ENCODE assay signal across 23 cellular contexts in the genomic region with DNA sequence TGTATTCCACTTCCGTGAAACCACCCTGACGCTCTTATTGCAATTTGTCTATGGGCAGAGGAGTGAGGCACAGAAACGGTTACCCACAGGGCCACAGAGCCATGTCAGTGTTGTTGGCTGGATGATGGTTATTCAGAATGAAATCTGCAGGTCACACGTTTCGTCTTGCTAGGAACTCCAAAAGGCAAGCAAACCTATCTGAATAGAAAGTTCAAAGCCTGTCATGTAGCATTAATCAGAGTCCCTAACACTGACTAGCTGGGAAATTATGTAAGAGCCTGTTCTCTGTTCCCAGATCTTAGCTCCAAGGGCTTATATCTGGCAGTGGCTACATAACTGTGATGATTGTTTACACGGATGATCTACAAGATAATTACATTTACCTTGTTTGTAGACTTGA. TPM values are rescaled to one million over a fixed set of nuclear protein-coding genes. Genes with fewer than 3 reads are reported as not detected.
DNase-seq lines count a peak whose midpoint lies in the region; TF ChIP-seq lines count a peak whose summit lies in the region.
"Had no signal": no experiment of that assay in that cellular context is flagged by ENCODE, and none has a peak within 500 bp of the region (broad histone marks: within the 10 kb centered on the region; RNA-seq: fewer than 3 reads in every experiment).

No MANE protein-coding gene starts in this region.

- H3K4me3 Mint-ChIP-seq in mesothelial cell of epicardium (peak overlapping the region; percentile 65), type B pancreatic cell (peak overlapping the region; percentile 86)
- H3K4me3 Mint-ChIP-seq: IgD-negative memory B cell had no signal

- H3K36me3 Mint-ChIP-seq in mesothelial cell of epicardium (no peaks in the 10 kb centered on the region), type B pancreatic cell (peaks cover 3% of the 10 kb centered on the region)
- H3K36me3 Mint-ChIP-seq: IgD-negative memory B cell had no signal

- no peaks in the 10 kb centered on the region for H3K4me1 ChIP-seq in PC-9 (replicated peaks; ENCODE audit: insufficient read depth)
- H3K4me1 ChIP-seq: prostate gland had no signal

- no peak overlapping the region for H3K4me2 ChIP-seq in PC-9

- H3K36me3 ChIP-seq in PC-9 (ENCODE audit: low read depth), result no peaks in the 10 kb centered on the region
- H3K36me3 ChIP-seq: heart left ventricle, prostate gland had no signal

- no TSS peak for BruUV-seq in PC-9 (replicated peaks; lab: Mats Ljungman, UMichigan)

- H3K27ac Mint-ChIP-seq in mesothelial cell of epicardium (no peak overlapping the region), type B pancreatic cell (no peak overlapping the region)
- H3K27ac Mint-ChIP-seq: IgD-negative memory B cell had no signal

- H4K20me1 ChIP-seq in PC-9 (ENCODE audit: insufficient read depth), result no peaks in the 10 kb centered on the region

- H3K27ac ChIP-seq in PC-9, result no peak overlapping the region
- H3K27ac ChIP-seq: C4-2B, heart left ventricle, prostate gland, RWPE1, skin epidermis had no signal

- POLR2A ChIA-PET in PC-9 (lab: Charles Lee; ENCODE audit: unreplicated experiment), result no interaction called here

- intact Hi-C loops in PC-9 (cut with micrococcal nuclease; ENCODE audit: unreplicated experiment), result no loop called here

- H3K79me2 ChIP-seq in PC-9 (ENCODE audit: low read depth), result no peaks in the 10 kb centered on the region

- H3K4me1 Mint-ChIP-seq in mesothelial cell of epicardium (peaks cover 17% of the 10 kb centered on the region), type B pancreatic cell (ENCODE audit: unreplicated experiment) (peaks cover 8% of the 10 kb centered on the region)
- H3K4me1 Mint-ChIP-seq: IgD-negative memory B cell had no signal

- H3K9me2 ChIP-seq in PC-9 (ENCODE audit: insufficient read depth), result no peaks in the 10 kb centered on the region

- H2AFZ ChIP-seq in PC-9, result no peak overlapping the region

- DNase-seq in NCI-H526 treated with DMSO at 0.1 percent for 48 hours (lab: John Stamatoyannopoulos, UW) (peak; percentile 20), NCI-H526 (lab: John Stamatoyannopoulos, UW) (no peak), astrocyte of the hippocampus (ENCODE audit: low read depth, low spot score) (peak; percentile 0), mesothelial cell of epicardium (ENCODE audit: low spot score in 2 of 2, unreplicated experiment in 2 of 2) (no peak), type B pancreatic cell (ENCODE audit: extremely low spot score, unreplicated experiment) (no peak), activated gamma-delta T cell (lab: John Stamatoyannopoulos, UW) (no peak), PC-9 (no peak)
- no peak for DNase-seq in activated T-cell treated with anti-CD3 and anti-CD28 coated beads, Interleukin-2, amount 50 U/mL, for 1 hour
- DNase-seq: activated CD4-positive, alpha-beta T cell treated with anti-CD3 and anti-CD28 coated beads, Interleukin-2, amount 50 U/mL, for 4 hours; activated naive CD4-positive, alpha-beta T cell; DMS153; heart left ventricle; NCI-H1694; stimulated activated CD4-positive, alpha-beta T cell treated with anti-CD3 and anti-CD28 coated beads, Interleukin-4, amount 100 ng/mL, for 4 hours; SW 1271 had no signal

- H3K9me3 Mint-ChIP-seq in mesothelial cell of epicardium (peaks cover 5% of the 10 kb centered on the region), type B pancreatic cell (peaks cover 11% of the 10 kb centered on the region)
- H3K9me3 Mint-ChIP-seq: IgD-negative memory B cell had no signal

- H3K27me3 ChIP-seq in PC-9 (ENCODE audit: insufficient read depth, low read depth), result peaks cover 22% of the 10 kb centered on the region; the same call in 1 of the 2 replicates

- H3K27me3 Mint-ChIP-seq in mesothelial cell of epicardium (ENCODE audit: low read depth), result peaks cover 71% of the 10 kb centered on the region
- peaks cover 74% of the 10 kb centered on the region for H3K27me3 Mint-ChIP-seq in type B pancreatic cell

- H3K4me3 ChIP-seq in PC-9, result no peak overlapping the region
- H3K4me3 ChIP-seq: prostate gland, skin epidermis had no signal

- H3K9me3 ChIP-seq in PC-9 (ENCODE audit: insufficient read depth, low read depth), result no peaks in the 10 kb centered on the region
- H3K9me3 ChIP-seq: heart left ventricle, prostate gland had no signal

- no peaks in the 10 kb centered on the region for H3F3A ChIP-seq in PC-9 (ENCODE audit: insufficient read depth, low read depth)

- CTCF ChIA-PET in PC-9 (lab: Charles Lee), result no interaction called here

- TF ChIP-seq CTCF in mesothelial cell of epicardium (IDR thresholded peaks at IDR 0.05; ENCODE audit: unreplicated experiment), result no peak
- TF ChIP-seq CTCF in type B pancreatic cell (conservative IDR thresholded peaks at IDR 0.05), result no peak
- TF ChIP-seq CTCF in PC-9 (conservative IDR thresholded peaks at IDR 0.05), result no peak

RNA-seq across cellular contexts. Expression of gene SYNPR, which starts 1.3 kb away (rescaled TPM):
- 3.7 to 3.8 TPM (median 3.7 TPM) in 3 replicates for total RNA-seq in mesothelial cell of epicardium
- total RNA-seq in type B pancreatic cell (ENCODE audit: low replicate concordance), result 0.55 and 2.3 TPM in 2 replicates
- not detected in 2 replicates for total RNA-seq in PC-9 (2021)
- total RNA-seq: A172, lung microvascular endothelial cell, MCF 10A, prostate gland had no signal

Comparison
In these comparisons a context has a peak if more than half of its experiments do, and no peak if none do; other contexts are left out.
1. DNase-seq: peak in NCI-H526 treated with DMSO at 0.1 percent for 48 hours (single experiment) and astrocyte of the hippocampus (single experiment); none in NCI-H526 (0 of 2), mesothelial cell of epicardium (0 of 2), type B pancreatic cell (single experiment), activated gamma-delta T cell (single experiment), activated T-cell treated with anti-CD3 and anti-CD28 coated beads, Interleukin-2, amount 50 U/mL, for 1 hour (single experiment) and PC-9 (0 of 2).